17 cellular contexts compared by ENCODE assay signal in genomic region chrX:123223859-123224258, GRCh38. TPM values are rescaled to one million over a fixed set of nuclear protein-coding genes. Genes with fewer than 3 reads are reported as not detected.
DNase-seq lines count a peak whose midpoint lies in the region; ATAC-seq, FAIRE-seq and TF ChIP-seq lines count a peak whose summit lies in the region.
"Had no signal": no experiment of that assay in that cellular context is flagged by ENCODE, and none has a peak within 500 bp of the region (broad histone marks: within the 10 kb centered on the region; RNA-seq: fewer than 3 reads in every experiment).

No MANE protein-coding gene starts in this region.

- DNase-seq in GM13976 (ENCODE audit: low spot score) (peak; percentile 3), GM19239 (ENCODE audit: insufficient read length, low spot score) (no peak), OCI-M1 (lab: John Stamatoyannopoulos, UW) (no peak), ureter (ENCODE audit: low spot score) (no peak), aorta (no peak), cerebellum (ENCODE audit: low spot score) (no peak)
- DNase-seq: activated CD4-positive, alpha-beta T cell treated with anti-CD3 and anti-CD28 coated beads, Interleukin-2, amount 50 U/mL, for 4 hours; dermis blood vessel endothelial cell; HFFc6; MM.1S had no signal

- no peaks in the 10 kb centered on the region for H3K36me3 ChIP-seq in aorta (ENCODE audit: control insufficient read depth in 1 of 2, insufficient read depth in 2 of 2, low read length in 1 of 2)
- H3K36me3 ChIP-seq: SJSA1 had no signal

- intact Hi-C loops in aorta (cut with DNase I), result no loop called here

- H3K4me3 ChIP-seq in aorta (ENCODE audit: low read length in 2 of 2), result no peak overlapping the region
- H3K4me3 ChIP-seq: SJSA1, smooth muscle cell had no signal

- no peak for TF ChIP-seq CTCF in GM13976 (IDR thresholded peaks at IDR 0.05; ENCODE audit: borderline replicate concordance, control extremely low read depth, extremely low read depth, insufficient read depth, missing control alignments)

- no peak overlapping the region for H3K27ac ChIP-seq in aorta (ENCODE audit: low read depth in 1 of 2, low read length in 2 of 2)
- H3K27ac ChIP-seq: SJSA1 had no signal

- H3K27me3 ChIP-seq in aorta (ENCODE audit: control insufficient read depth in 1 of 2, insufficient read depth in 2 of 2, low read length in 1 of 2), result no peaks in the 10 kb centered on the region
- H3K27me3 ChIP-seq: SJSA1 had no signal

- H3K9me3 ChIP-seq in aorta (ENCODE audit: control insufficient read depth, low read length), result no peaks in the 10 kb centered on the region
- H3K9me3 ChIP-seq: SJSA1 had no signal

- peak; percentile 78 for FAIRE-seq in GM19239 (lab: Jason Lieb, UNC)
- FAIRE-seq: G401.6 had no signal

- H3K4me1 ChIP-seq in aorta (ENCODE audit: control insufficient read depth in 1 of 2, insufficient read depth in 2 of 2, low read length in 2 of 2), result no peaks in the 10 kb centered on the region
- H3K4me1 ChIP-seq: SJSA1 had no signal

- ATAC-seq in GM21786 (IDR thresholded peaks at IDR 0.05; ENCODE audit: unreplicated experiment), result peak; percentile 88
- peak; percentile 52 for ATAC-seq in HG03280 (IDR thresholded peaks at IDR 0.05; ENCODE audit: unreplicated experiment)
- ATAC-seq in aorta (ENCODE audit: low FRiP score), result no peak
- ATAC-seq: activated T-helper 17 cell treated with anti-CD3 and anti-CD28 coated beads, Interleukin-2, amount 50 U/mL, for 72 hours had no signal

- in situ Hi-C loops in GM13976 (cut with MboI; ENCODE audit: low sequenced_read_pairs, unreplicated experiment), result no loop called here

RNA-seq across cellular contexts. Expression of gene GRIA3, which starts 39.8 kb away (rescaled TPM):
- total RNA-seq in ureter, result 3.5 TPM
- total RNA-seq in aorta, result 10 to 100 TPM in 1 of 2 donors, 1 to 10 TPM in 1; 7.2 to 12.4 TPM
- polyA plus RNA-seq in aorta, result 1 to 10 TPM; 5.1 to 7.0 TPM
- 33.8 TPM for total RNA-seq in cerebellum
- total RNA-seq: activated T-helper 17 cell treated with anti-CD3 and anti-CD28 coated beads, Interleukin-2, amount 50 U/mL, for 72 hours; osteocyte; SJSA1 had no signal
